Comparison of ENCODE assay signal across 17 cellular contexts in genomic region chr13:48072787-48073186, GRCh38. TPM values are rescaled to one million over a fixed set of nuclear protein-coding genes. Genes with fewer than 3 reads are reported as not detected.
DNase-seq lines count a peak whose midpoint lies in the region; ATAC-seq, FAIRE-seq and TF ChIP-seq lines count a peak whose summit lies in the region.
"Had no signal": no experiment of that assay in that cellular context is flagged by ENCODE, and none has a peak within 500 bp of the region (broad histone marks: within the 10 kb centered on the region; RNA-seq: fewer than 3 reads in every experiment).

No MANE protein-coding gene starts in this region.

- H3K9ac ChIP-seq in IMR-90 (ENCODE audit: low read depth, low read length) (no peak overlapping the region), GM12878 (ENCODE audit: control insufficient read depth, insufficient read depth, low read length) (no peak overlapping the region), mesendoderm (ENCODE audit: low read length) (no peak overlapping the region), Karpas-422 (ENCODE audit: low read length) (no peak overlapping the region)
- H3K9ac ChIP-seq: GM23248, SK-N-SH had no signal

- H3K36me3 ChIP-seq in IMR-90 (ENCODE audit: control insufficient read depth, insufficient read depth, low read length), result peaks cover 51% of the 10 kb centered on the region
- H3K36me3 ChIP-seq in GM12878 (ENCODE audit: control insufficient read depth in 2 of 2, insufficient read depth in 2 of 2, low read length in 1 of 2), result peaks cover 7 to 27% of the 10 kb centered on the region in 2 experiments; a peak in 3 of 4 replicates
- peaks cover 7% of the 10 kb centered on the region for H3K36me3 ChIP-seq in mesendoderm (ENCODE audit: control insufficient read depth, insufficient read depth, low read length)
- peaks cover 97% of the 10 kb centered on the region for H3K36me3 ChIP-seq in Karpas-422 (ENCODE audit: insufficient read depth, low read length)

- CTCF ChIA-PET in IMR-90 (lab: Yijun Ruan, JAX), result no interaction called here
- CTCF ChIA-PET in GM12878 (lab: Yijun Ruan, JAX), result interaction anchor here (0.7 kb wide), 1 partner anchor 19 kb away, joined by 3 read pairs; no protein-coding TSS in a partner anchor

- H4K8ac ChIP-seq in IMR-90 (ENCODE audit: low read depth in 2 of 2, low read length in 2 of 2) (peak overlapping the region in 1 of 2 experiments; percentile 21; a peak in 1 of 4 replicates), mesendoderm (ENCODE audit: low read depth, low read length) (no peak overlapping the region)

- H3K9me3 ChIP-seq in IMR-90 (ENCODE audit: control insufficient read depth, insufficient read depth, low read length) (peaks cover 36% of the 10 kb centered on the region), GM12878 (replicated peaks; ENCODE audit: control insufficient read depth, insufficient read depth, low read length) (peaks cover 14% of the 10 kb centered on the region; the same call in 2 of the 3 replicates), Karpas-422 (ENCODE audit: low read length) (peaks cover 26% of the 10 kb centered on the region)

- no peak overlapping the region for H3K4ac ChIP-seq in IMR-90 (ENCODE audit: low read depth, low read length)
- H3K4ac ChIP-seq in mesendoderm (ENCODE audit: low read depth, low read length), result no peak overlapping the region

- H2BK20ac ChIP-seq in IMR-90 (ENCODE audit: low read depth, low read length), result no peak overlapping the region

- no peaks in the 10 kb centered on the region for H3K27me3 ChIP-seq in IMR-90 (ENCODE audit: control insufficient read depth, insufficient read depth, low read length)
- no peaks in the 10 kb centered on the region for H3K27me3 ChIP-seq in GM12878 (replicated peaks in 1 of 2; ENCODE audit: control insufficient read depth in 2 of 2, insufficient read depth in 2 of 2, low read length in 1 of 2)
- no peaks in the 10 kb centered on the region for H3K27me3 ChIP-seq in mesendoderm (ENCODE audit: insufficient read depth, low read length, poor library complexity)
- H3K27me3 ChIP-seq in Karpas-422 (ENCODE audit: low read length), result no peaks in the 10 kb centered on the region

- DNase-seq in activated naive CD4-positive, alpha-beta T cell treated with anti-CD3 and anti-CD28 coated beads, Interleukin-2, amount 50 U/mL, for 72 hours (ENCODE audit: low spot score in 2 of 2), result no peak
- no peak for DNase-seq in activated naive CD4-positive, alpha-beta T cell (lab: John Stamatoyannopoulos, UW)
- no peak for DNase-seq in IMR-90
- DNase-seq in GM12878 (ENCODE audit: low read depth, low spot score), result no peak
- DNase-seq in stimulated activated effector memory CD8-positive, alpha-beta T cell treated with anti-CD3 and anti-CD28 coated beads, Interleukin-12 subunit alpha, Interleukin-12 subunit beta, amount 100 ng/mL, for 72 hours (ENCODE audit: low spot score in 2 of 2), result no peak
- no peak for DNase-seq in mesendoderm
- DNase-seq in Karpas-422, result no peak
- DNase-seq: AML-193, DMS79 treated with DMSO at 0.1 percent for 48 hours, GM23248, HCEC 1CT, NCI-H1694, NCI-H2081 treated with DMSO at 0.1 percent for 48 hours, PC-3, RPMI8226, SHP77 treated with DMSO at 0.1 percent for 48 hours, SK-N-SH had no signal

- H2BK120ac ChIP-seq in IMR-90 (ENCODE audit: low read depth, low read length) (no peak overlapping the region), mesendoderm (ENCODE audit: low read depth, low read length) (no peak overlapping the region)

- H3K18ac ChIP-seq in IMR-90 (ENCODE audit: low read depth, low read length) (peak overlapping the region; percentile 14; the same call in 1 of the 2 replicates), mesendoderm (ENCODE audit: low read length) (no peak overlapping the region)

- H3K27ac Mint-ChIP-seq in activated naive CD4-positive, alpha-beta T cell treated with anti-CD3 and anti-CD28 coated beads, Interleukin-2, amount 50 U/mL, for 72 hours, result peak overlapping the region; percentile 82 to 88
- H3K27ac Mint-ChIP-seq in stimulated activated effector memory CD8-positive, alpha-beta T cell treated with anti-CD3 and anti-CD28 coated beads, Interleukin-12 subunit alpha, Interleukin-12 subunit beta, amount 100 ng/mL, for 72 hours, result no peak overlapping the region

- RAD21 ChIA-PET in GM12878 (lab: Charles Lee; ENCODE audit: unreplicated experiment), result no interaction called here

- WGBS in IMR-90 (ENCODE audit: extremely low coverage in 2 of 2, insufficient read length in 1 of 2), 2 experiments, result no CpG with 5 or more reads among the region's 2 CpGs
- 100% methylated on average over 2 of the region's 2 CpGs for WGBS in GM12878 (ENCODE audit: insufficient coverage, insufficient replicate concordance, low lambda C conversion rate, missing lambda C conversion rate)
- no CpG with 5 or more reads among the region's 2 CpGs for WGBS in mesendoderm (ENCODE audit: extremely low coverage, insufficient coverage, low lambda C conversion rate)

- H4K20me1 ChIP-seq in IMR-90 (ENCODE audit: insufficient read depth, low read length) (no peaks in the 10 kb centered on the region), GM12878 (ENCODE audit: control insufficient read depth, insufficient read depth) (no peaks in the 10 kb centered on the region), Karpas-422 (ENCODE audit: insufficient read depth, low read depth, low read length) (no peaks in the 10 kb centered on the region)

- TF ChIP-seq POLR2A in IMR-90 (IDR thresholded peaks at IDR 0.05; ENCODE audit: low read depth, low read length) (no peak), GM12878 (IDR thresholded peaks at IDR 0.05; ENCODE audit: low read depth, low read length) (no peak)

- peak overlapping the region; percentile 2; the same call in 1 of the 2 replicates for H4K5ac ChIP-seq in IMR-90 (ENCODE audit: low read depth, low read length)
- H4K5ac ChIP-seq in mesendoderm (ENCODE audit: low read length), result no peak overlapping the region

- H3K79me1 ChIP-seq in IMR-90 (ENCODE audit: low read depth in 1 of 2, low read length in 2 of 2) (peaks cover 4 to 17% of the 10 kb centered on the region in 2 experiments; a peak in 3 of 4 replicates), mesendoderm (ENCODE audit: low read length) (no peaks in the 10 kb centered on the region)

- no peaks in the 10 kb centered on the region for H3K4me1 Mint-ChIP-seq in stimulated activated effector memory CD8-positive, alpha-beta T cell treated with anti-CD3 and anti-CD28 coated beads, Interleukin-12 subunit alpha, Interleukin-12 subunit beta, amount 100 ng/mL, for 72 hours

- H3K36me3 Mint-ChIP-seq in activated naive CD4-positive, alpha-beta T cell treated with anti-CD3 and anti-CD28 coated beads, Interleukin-2, amount 50 U/mL, for 72 hours, result peaks cover 65 to 80% of the 10 kb centered on the region in 2 donors
- H3K36me3 Mint-ChIP-seq in stimulated activated effector memory CD8-positive, alpha-beta T cell treated with anti-CD3 and anti-CD28 coated beads, Interleukin-12 subunit alpha, Interleukin-12 subunit beta, amount 100 ng/mL, for 72 hours, result peaks cover 93% of the 10 kb centered on the region

- H2BK15ac ChIP-seq in IMR-90 (ENCODE audit: low read depth, low read length), result no peak overlapping the region
- no peak overlapping the region for H2BK15ac ChIP-seq in mesendoderm (replicated peaks; ENCODE audit: low read depth)

- dilution Hi-C loops in IMR-90 (cut with HindIII; ENCODE audit: low sequenced_read_pairs, unreplicated experiment), result no loop called here

- BruUV-seq in IMR-90 (replicated peaks; lab: Mats Ljungman, UMichigan) (no TSS peak), GM12878 (replicated peaks; lab: Mats Ljungman, UMichigan) (TSS peak; percentile 16)

- H3K9me3 Mint-ChIP-seq in activated naive CD4-positive, alpha-beta T cell treated with anti-CD3 and anti-CD28 coated beads, Interleukin-2, amount 50 U/mL, for 72 hours, result peaks cover 16 to 17% of the 10 kb centered on the region in 2 donors
- no peaks in the 10 kb centered on the region for H3K9me3 Mint-ChIP-seq in stimulated activated effector memory CD8-positive, alpha-beta T cell treated with anti-CD3 and anti-CD28 coated beads, Interleukin-12 subunit alpha, Interleukin-12 subunit beta, amount 100 ng/mL, for 72 hours

- H3K27ac ChIP-seq in IMR-90 (ENCODE audit: insufficient read depth, low read length), result no peak overlapping the region
- 0 out of 2 replicates have a peak overlapping the region, but pooled peaks have one; percentile 13 for H3K27ac ChIP-seq in GM12878 (ENCODE audit: control insufficient read depth, insufficient read depth)
- no peak overlapping the region for H3K27ac ChIP-seq in mesendoderm (ENCODE audit: low read depth, low read length)
- H3K27ac ChIP-seq in Karpas-422 (ENCODE audit: low read length), result no peak overlapping the region
- H3K27ac ChIP-seq: GM23248 had no signal

- POLR2A ChIA-PET in IMR-90 (lab: Charles Lee; ENCODE audit: unreplicated experiment) (no interaction called here), GM12878 (lab: Charles Lee) (no interaction called here)

- intact Hi-C loops in IMR-90 (cut with micrococcal nuclease) (no loop called here), GM12878 (cut with micrococcal nuclease; ENCODE audit: unreplicated experiment) (loop anchor here (10.0 kb wide), 1 partner anchor 278 kb away; no protein-coding TSS in a partner anchor)

- H3K4me3 ChIP-seq in IMR-90 (ENCODE audit: insufficient read depth, low read depth, low read length) (no peak overlapping the region), GM12878 (no peak overlapping the region), mesendoderm (ENCODE audit: low read length) (no peak overlapping the region), Karpas-422 (ENCODE audit: low read length) (no peak overlapping the region)
- H3K4me3 ChIP-seq: GM23248 had no signal

- H2AK5ac ChIP-seq in IMR-90 (ENCODE audit: low read depth, low read length), result no peak overlapping the region
- no peak overlapping the region for H2AK5ac ChIP-seq in mesendoderm (ENCODE audit: low read length)

- TF ChIP-seq EP300 in GM12878 (IDR thresholded peaks at IDR 0.05; ENCODE audit: borderline replicate concordance in 1 of 2, control insufficient read depth in 1 of 2, low read depth in 2 of 2, low read length in 2 of 2), result no peak

- H3K14ac ChIP-seq in IMR-90 (replicated peaks; ENCODE audit: low read depth, low read length), result no peak overlapping the region

- H2AFZ ChIP-seq in IMR-90 (replicated peaks; ENCODE audit: low read length, poor library complexity), result no peak overlapping the region
- H2AFZ ChIP-seq in GM12878 (ENCODE audit: control insufficient read depth, low read depth, low read length), result no peak overlapping the region
- H2AFZ ChIP-seq in Karpas-422 (ENCODE audit: low read length), result no peak overlapping the region
- H2AFZ ChIP-seq: GM23248 had no signal

- H3K9me2 ChIP-seq in Karpas-422 (replicated peaks; ENCODE audit: insufficient read depth, low read length), result no peaks in the 10 kb centered on the region
- H3K9me2 ChIP-seq: SK-N-SH had no signal

- no peaks in the 10 kb centered on the region for H3K9me1 ChIP-seq in IMR-90 (ENCODE audit: insufficient read depth, low read length)

- H4K91ac ChIP-seq in IMR-90 (ENCODE audit: insufficient read depth, low read depth, low read length), result no peak overlapping the region

- FAIRE-seq in GM12878 (lab: Jason Lieb, UNC), result no peak

- ATAC-seq in activated naive CD4-positive, alpha-beta T cell treated with anti-CD3 and anti-CD28 coated beads, Interleukin-2, amount 50 U/mL, for 72 hours, result no peak
- ATAC-seq in IMR-90 (ENCODE audit: low read depth) (no peak), GM12878 (no peak)
- ATAC-seq in stimulated activated effector memory CD8-positive, alpha-beta T cell treated with anti-CD3 and anti-CD28 coated beads, Interleukin-12 subunit alpha, Interleukin-12 subunit beta, amount 100 ng/mL, for 72 hours, result no peak
- ATAC-seq: PC-3 had no signal

- H3K4me2 ChIP-seq in IMR-90 (ENCODE audit: low read depth, low read length), result no peak overlapping the region
- H3K4me2 ChIP-seq in GM12878 (ENCODE audit: control insufficient read depth, insufficient read depth), result no peak overlapping the region
- no peak overlapping the region for H3K4me2 ChIP-seq in mesendoderm (ENCODE audit: low read length)
- H3K4me2 ChIP-seq in Karpas-422 (ENCODE audit: low read depth, low read length, poor library complexity, severe bottlenecking), result no peak overlapping the region
- H3K4me2 ChIP-seq: SK-N-SH had no signal

- H3K4me1 ChIP-seq in IMR-90 (ENCODE audit: control insufficient read depth, insufficient read depth, low read length) (no peaks in the 10 kb centered on the region), GM12878 (ENCODE audit: control insufficient read depth, insufficient read depth, low read length) (no peaks in the 10 kb centered on the region), mesendoderm (ENCODE audit: control insufficient read depth, low read depth, low read length) (no peaks in the 10 kb centered on the region), Karpas-422 (ENCODE audit: low read length) (no peaks in the 10 kb centered on the region)

- H2AK9ac ChIP-seq in IMR-90 (replicated peaks; ENCODE audit: low read depth, low read length, poor library complexity), result no peak overlapping the region

- H2BK5ac ChIP-seq in IMR-90 (ENCODE audit: low read depth, low read length, poor library complexity, severe bottlenecking) (no peak overlapping the region), mesendoderm (ENCODE audit: low read length) (no peak overlapping the region)

- no peak for TF ChIP-seq CTCF in IMR-90 (conservative IDR thresholded peaks at IDR 0.05; ENCODE audit: low read depth, low read length)
- TF ChIP-seq CTCF in GM12878 (IDR thresholded peaks at IDR 0.05 in 2 of 3, conservative IDR thresholded peaks at IDR 0.05 in 1 of 3; ENCODE audit: control insufficient read depth in 2 of 3, extremely low read depth in 1 of 3, insufficient read depth in 1 of 3, low read depth in 3 of 3, low read length in 3 of 3), result no peak

- SMC1A ChIA-PET in GM12878 (lab: Charles Lee; ENCODE audit: uncharacterized antibody, unreplicated experiment), result interaction anchor here (0.6 to 1.1 kb wide), 2 partner anchors 35 to 1992 kb away, joined by 3 read pairs; no protein-coding TSS in a partner anchor

- no peaks in the 10 kb centered on the region; the same call in 1 of the 2 replicates for H3K79me2 ChIP-seq in GM12878 (ENCODE audit: control insufficient read depth, insufficient read depth, low read length)
- no peaks in the 10 kb centered on the region for H3K79me2 ChIP-seq in mesendoderm (ENCODE audit: control insufficient read depth, insufficient read depth, low read length)
- peaks cover 33% of the 10 kb centered on the region for H3K79me2 ChIP-seq in Karpas-422 (ENCODE audit: low read length)

- H3K23ac ChIP-seq in IMR-90 (ENCODE audit: low read depth, low read length) (no peak overlapping the region), mesendoderm (ENCODE audit: low read length) (no peak overlapping the region)

- in situ Hi-C loops in IMR-90 (cut with MboI; ENCODE audit: low sequenced_read_pairs) (no loop called here), GM12878 (cut with MboI) (no loop called here)

- no peak for TF ChIP-seq RAD21 in IMR-90 (IDR thresholded peaks at IDR 0.05; ENCODE audit: low read length)
- TF ChIP-seq RAD21 in GM12878 (IDR thresholded peaks at IDR 0.05; ENCODE audit: insufficient read depth, low read depth, low read length), result no peak

- no peak overlapping the region for H3K56ac ChIP-seq in IMR-90 (ENCODE audit: extremely low read depth, insufficient read depth, low read length)
- no peak overlapping the region for H3K56ac ChIP-seq in mesendoderm (ENCODE audit: low read length)

- no peak overlapping the region for H3K4me3 Mint-ChIP-seq in stimulated activated effector memory CD8-positive, alpha-beta T cell treated with anti-CD3 and anti-CD28 coated beads, Interleukin-12 subunit alpha, Interleukin-12 subunit beta, amount 100 ng/mL, for 72 hours

RNA-seq across cellular contexts. Expression of gene MED4, which starts 22.1 kb away (rescaled TPM):
- total RNA-seq in activated naive CD4-positive, alpha-beta T cell treated with anti-CD3 and anti-CD28 coated beads, Interleukin-2, amount 50 U/mL, for 72 hours, result 10 to 100 TPM; 51.5 to 70.4 TPM
- total RNA-seq in IMR-90 (2012; rRNA removed), result 25.3 and 28.3 TPM in 2 replicates
- 38.5 and 40.5 TPM in 2 replicates for polyA plus RNA-seq in IMR-90 (2012; rRNA removed)
- polyA plus RNA-seq in IMR-90 (2012; cell fraction: cytosol; rRNA removed), result 13.2 and 16.4 TPM in 2 replicates
- 2.4 and 21.2 TPM in 2 replicates for polyA plus RNA-seq in IMR-90 (2012; cell fraction: nucleus; rRNA removed; ENCODE audit: low replicate concordance)
- 22.5 and 25.4 TPM in 2 replicates for total RNA-seq in GM12878 (2013; cell fraction: nucleolus; rRNA removed)
- total RNA-seq in GM12878 (2014; rRNA removed), result 31.5 and 38.0 TPM in 2 replicates
- 48.4 and 51.9 TPM in 2 replicates for total RNA-seq in GM12878 (2014; rRNA removed; fragmentation: Illumina TruSeq; extraction: Trizol)
- 40.1 and 43.7 TPM in 2 replicates for total RNA-seq in GM12878 (2021)
- polyA plus RNA-seq in GM12878 (2011; ENCODE audit: low read depth), result 34.7 TPM
- 92.5 and 107 TPM in 2 replicates for polyA plus RNA-seq in GM12878 (2011; rRNA removed)
- polyA plus RNA-seq in GM12878 (2011; cell fraction: cytosol; rRNA removed), result 35.1 and 43.3 TPM in 2 replicates
- polyA plus RNA-seq in GM12878 (2011; cell fraction: nucleus; rRNA removed), result 15.5 and 22.6 TPM in 2 replicates
- 43.5 and 44.3 TPM in 2 replicates for polyA plus RNA-seq in GM12878 (2012)
- polyA plus RNA-seq in GM12878 (2014; fragmentation: Illumina TruSeq; extraction: Trizol), result 85.5 and 100 TPM in 2 replicates
- polyA plus RNA-seq in GM12878 (2014; fragmentation: Nextera tagmentation; extraction: Ambion mirVana), result 100 to 1,000 TPM; 103 to 117 TPM
- 58.4 and 66.8 TPM in 2 replicates for polyA plus RNA-seq in GM12878 (2014; rRNA removed)
- polyA plus RNA-seq in GM12878 (2016; fragmentation: Nextera tagmentation; extraction: Ambion mirVana), result 10 to 100 TPM; 89.3 to 92.2 TPM
- 15.9 and 20.0 TPM in 2 replicates for polyA minus RNA-seq in GM12878 (2011; rRNA and poly(A)+ RNA removed)
- polyA minus RNA-seq in GM12878 (2011; cell fraction: cytosol; rRNA and poly(A)+ RNA removed), result 12.3 and 16.1 TPM in 2 replicates
- 7.1 and 8.5 TPM in 2 replicates for polyA minus RNA-seq in GM12878 (2011; cell fraction: nucleus; rRNA and poly(A)+ RNA removed)
- 51.8 TPM for polyA plus RNA-seq in mesendoderm (2013, experiment 1 of 2)
- 50.1 TPM for polyA plus RNA-seq in mesendoderm (2013, experiment 2 of 2)
- 33.4 and 68.3 TPM in 2 replicates for total RNA-seq in Karpas-422 (2014; rRNA removed; shearing (Covaris generic); ENCODE audit: low replicate concordance)

RNA-seq across cellular contexts. Expression of gene NUDT15, which starts 35.3 kb away (rescaled TPM):
- 10 to 100 TPM; 17.2 to 41.8 TPM for total RNA-seq in activated naive CD4-positive, alpha-beta T cell treated with anti-CD3 and anti-CD28 coated beads, Interleukin-2, amount 50 U/mL, for 72 hours
- total RNA-seq in IMR-90 (2012; rRNA removed), result 13.1 and 26.7 TPM in 2 replicates
- polyA plus RNA-seq in IMR-90 (2012; rRNA removed), result 11.8 and 14.2 TPM in 2 replicates
- 3.3 and 7.0 TPM in 2 replicates for polyA plus RNA-seq in IMR-90 (2012; cell fraction: cytosol; rRNA removed)
- 0.86 and 3.4 TPM in 2 replicates for polyA plus RNA-seq in IMR-90 (2012; cell fraction: nucleus; rRNA removed; ENCODE audit: low replicate concordance)
- 1.9 and 2.7 TPM in 2 replicates for total RNA-seq in GM12878 (2013; cell fraction: nucleolus; rRNA removed)
- 14.7 and 15.4 TPM in 2 replicates for total RNA-seq in GM12878 (2014; rRNA removed)
- total RNA-seq in GM12878 (2014; rRNA removed; fragmentation: Illumina TruSeq; extraction: Trizol), result 18.3 TPM in 2 replicates
- 10.0 and 12.0 TPM in 2 replicates for total RNA-seq in GM12878 (2021)
- polyA plus RNA-seq in GM12878 (2011; ENCODE audit: low read depth), result 6.9 TPM
- polyA plus RNA-seq in GM12878 (2011; rRNA removed), result 20.6 and 30.3 TPM in 2 replicates
- 10.2 and 10.5 TPM in 2 replicates for polyA plus RNA-seq in GM12878 (2011; cell fraction: cytosol; rRNA removed)
- polyA plus RNA-seq in GM12878 (2011; cell fraction: nucleus; rRNA removed), result 3.1 and 4.0 TPM in 2 replicates
- polyA plus RNA-seq in GM12878 (2012), result 8.0 and 8.5 TPM in 2 replicates
- 20.4 and 23.3 TPM in 2 replicates for polyA plus RNA-seq in GM12878 (2014; fragmentation: Illumina TruSeq; extraction: Trizol)
- polyA plus RNA-seq in GM12878 (2014; fragmentation: Nextera tagmentation; extraction: Ambion mirVana), result 10 to 100 TPM; 11.4 to 17.7 TPM
- 13.6 and 16.5 TPM in 2 replicates for polyA plus RNA-seq in GM12878 (2014; rRNA removed)
- polyA plus RNA-seq in GM12878 (2016; fragmentation: Nextera tagmentation; extraction: Ambion mirVana), result 10 to 100 TPM; 25.2 to 26.7 TPM
- polyA minus RNA-seq in GM12878 (2011; rRNA and poly(A)+ RNA removed), result 3.1 TPM in 2 replicates
- 1.9 and 2.3 TPM in 2 replicates for polyA minus RNA-seq in GM12878 (2011; cell fraction: cytosol; rRNA and poly(A)+ RNA removed)
- polyA minus RNA-seq in GM12878 (2011; cell fraction: nucleus; rRNA and poly(A)+ RNA removed), result 1.5 and 3.3 TPM in 2 replicates
- polyA plus RNA-seq in mesendoderm (2013, experiment 1 of 2), result 170 TPM
- polyA plus RNA-seq in mesendoderm (2013, experiment 2 of 2), result 174 TPM
- 16.9 and 22.6 TPM in 2 replicates for total RNA-seq in Karpas-422 (2014; rRNA removed; shearing (Covaris generic); ENCODE audit: low replicate concordance)
